ENCODE assay signal across 20 cellular contexts in the genomic region with DNA sequence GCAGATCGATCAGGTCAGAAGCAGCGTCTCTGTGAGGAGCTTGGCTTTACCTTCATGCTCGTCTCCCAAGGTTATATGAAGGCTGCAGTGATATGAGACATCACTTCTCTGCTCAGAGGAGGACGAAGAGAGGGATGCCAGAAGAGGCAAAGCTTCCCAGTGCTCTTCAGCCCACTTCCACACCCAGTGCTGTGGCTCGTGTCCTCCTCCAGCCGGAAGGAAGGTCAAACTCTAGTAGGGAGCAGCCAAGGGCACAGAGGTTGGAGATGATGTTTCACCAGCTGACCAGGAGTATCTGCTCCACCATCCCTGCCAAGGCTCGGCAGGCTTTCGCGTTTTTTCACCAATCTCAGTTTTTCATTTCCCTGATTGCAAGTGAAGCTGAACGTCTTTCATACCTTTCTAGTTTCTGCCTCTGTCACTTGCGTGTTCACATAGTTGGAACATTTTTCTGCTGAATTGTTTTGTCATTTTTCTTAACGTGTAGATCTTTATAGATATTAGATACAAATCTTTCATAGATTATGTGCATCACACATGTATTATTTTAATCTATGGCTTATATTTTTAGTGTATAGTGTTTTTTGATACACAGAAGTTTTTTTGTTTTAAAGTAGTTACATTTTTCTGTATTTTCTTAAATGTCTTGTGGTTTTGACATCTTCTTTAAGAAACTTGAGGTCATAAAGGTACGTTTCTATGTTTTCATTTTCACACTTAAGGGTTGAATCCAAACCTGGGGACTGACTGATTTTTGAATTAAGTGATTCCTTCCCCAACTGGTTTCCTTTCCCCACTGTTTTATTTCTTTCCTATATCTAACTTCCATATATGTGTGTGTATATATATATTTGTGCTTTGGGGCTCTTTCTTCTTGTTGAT. TPM values are rescaled to one million over a fixed set of nuclear protein-coding genes. Genes with fewer than 3 reads are reported as not detected.
"Had no signal": no experiment of that assay in that cellular context is flagged by ENCODE, and none has a peak within 500 bp of the region (broad histone marks: within the 10 kb centered on the region; RNA-seq: fewer than 3 reads in every experiment).

No MANE protein-coding gene starts in this region.

- H3K36me3 Mint-ChIP-seq: naive thymus-derived CD8-positive, alpha-beta T cell; stimulated activated naive B cell treated with anti-CD40 and anti-IgM and Interleukin-4, amounts not matched to agents 10 μg/mL and 1 μg/mL and 100 μg/mL, for 72 hours had no signal

- DNase-seq: effector memory CD4-positive, alpha-beta T cell; gastrocnemius medialis; heart right ventricle; hypothalamus; islet precursor cell; mammary epithelial cell; naive thymus-derived CD8-positive, alpha-beta T cell; pancreas; right lobe of liver; spleen; stimulated activated CD4-positive, alpha-beta T cell treated with anti-CD3 and anti-CD28 coated beads, Interleukin-2, amount 100 ng/mL, for 24 hours; stimulated activated CD4-positive, alpha-beta T cell treated with anti-CD3 and anti-CD28 coated beads, Interleukin-4, amount 100 ng/mL, for 4 hours; stimulated activated naive B cell treated with anti-CD40 and anti-IgM and Interleukin-4, amounts not matched to agents 10 μg/mL and 1 μg/mL and 100 μg/mL, for 72 hours; stimulated activated naive CD8-positive, alpha-beta T cell treated with anti-CD3 and anti-CD28 coated beads, Interleukin-15, amount 100 ng/mL, for 72 hours; testis; upper lobe of right lung had no signal

- H3K9me3 Mint-ChIP-seq: stimulated activated naive CD8-positive, alpha-beta T cell treated with anti-CD3 and anti-CD28 coated beads, Interleukin-15, amount 100 ng/mL, for 72 hours had no signal

- H3K4me3 ChIP-seq: gastrocnemius medialis, heart right ventricle, pancreas, prostate gland, right lobe of liver, testis, tibial nerve, upper lobe of right lung had no signal

- H3K4me3 Mint-ChIP-seq: naive thymus-derived CD8-positive, alpha-beta T cell; stimulated activated naive B cell treated with anti-CD40 and anti-IgM and Interleukin-4, amounts not matched to agents 10 μg/mL and 1 μg/mL and 100 μg/mL, for 72 hours; stimulated activated naive CD8-positive, alpha-beta T cell treated with anti-CD3 and anti-CD28 coated beads, Interleukin-15, amount 100 ng/mL, for 72 hours had no signal

- H3K27ac Mint-ChIP-seq: naive thymus-derived CD8-positive, alpha-beta T cell; stimulated activated naive B cell treated with anti-CD40 and anti-IgM and Interleukin-4, amounts not matched to agents 10 μg/mL and 1 μg/mL and 100 μg/mL, for 72 hours; stimulated activated naive CD8-positive, alpha-beta T cell treated with anti-CD3 and anti-CD28 coated beads, Interleukin-15, amount 100 ng/mL, for 72 hours had no signal

- H3K36me3 ChIP-seq: gastrocnemius medialis, heart right ventricle, pancreas, prostate gland, right lobe of liver, spleen, tibial nerve, upper lobe of right lung had no signal

- H3K27me3 ChIP-seq: gastrocnemius medialis, pancreas, right lobe of liver, spleen, testis, tibial nerve, upper lobe of right lung had no signal

- H3K4me1 ChIP-seq: gastrocnemius medialis, heart right ventricle, pancreas, prostate gland, right lobe of liver, spleen, tibial nerve, upper lobe of right lung had no signal

- H3K27ac ChIP-seq: gastrocnemius medialis, heart right ventricle, pancreas, prostate gland, right lobe of liver, spleen, testis, tibial nerve, upper lobe of right lung had no signal

- H3K4me1 Mint-ChIP-seq: naive thymus-derived CD8-positive, alpha-beta T cell; stimulated activated naive B cell treated with anti-CD40 and anti-IgM and Interleukin-4, amounts not matched to agents 10 μg/mL and 1 μg/mL and 100 μg/mL, for 72 hours; stimulated activated naive CD8-positive, alpha-beta T cell treated with anti-CD3 and anti-CD28 coated beads, Interleukin-15, amount 100 ng/mL, for 72 hours had no signal

- ATAC-seq: esophagus mucosa; gastrocnemius medialis; heart right ventricle; left lobe of liver; naive thymus-derived CD8-positive, alpha-beta T cell; pancreas; stimulated activated naive B cell treated with anti-CD40 and anti-IgM and Interleukin-4, amounts not matched to agents 10 μg/mL and 1 μg/mL and 100 μg/mL, for 72 hours; stimulated activated naive CD8-positive, alpha-beta T cell treated with anti-CD3 and anti-CD28 coated beads, Interleukin-15, amount 100 ng/mL, for 72 hours; upper lobe of right lung had no signal

- H3K9me3 ChIP-seq: gastrocnemius medialis, heart right ventricle, pancreas, prostate gland, right lobe of liver, spleen, testis, tibial nerve, upper lobe of right lung had no signal

RNA-seq across cellular contexts. Expression of gene L3MBTL4, which starts 23.5 kb away (rescaled TPM):
- polyA plus RNA-seq: mammary epithelial cell had no signal
